8 cellular contexts compared by ENCODE assay signal in the genomic region with DNA sequence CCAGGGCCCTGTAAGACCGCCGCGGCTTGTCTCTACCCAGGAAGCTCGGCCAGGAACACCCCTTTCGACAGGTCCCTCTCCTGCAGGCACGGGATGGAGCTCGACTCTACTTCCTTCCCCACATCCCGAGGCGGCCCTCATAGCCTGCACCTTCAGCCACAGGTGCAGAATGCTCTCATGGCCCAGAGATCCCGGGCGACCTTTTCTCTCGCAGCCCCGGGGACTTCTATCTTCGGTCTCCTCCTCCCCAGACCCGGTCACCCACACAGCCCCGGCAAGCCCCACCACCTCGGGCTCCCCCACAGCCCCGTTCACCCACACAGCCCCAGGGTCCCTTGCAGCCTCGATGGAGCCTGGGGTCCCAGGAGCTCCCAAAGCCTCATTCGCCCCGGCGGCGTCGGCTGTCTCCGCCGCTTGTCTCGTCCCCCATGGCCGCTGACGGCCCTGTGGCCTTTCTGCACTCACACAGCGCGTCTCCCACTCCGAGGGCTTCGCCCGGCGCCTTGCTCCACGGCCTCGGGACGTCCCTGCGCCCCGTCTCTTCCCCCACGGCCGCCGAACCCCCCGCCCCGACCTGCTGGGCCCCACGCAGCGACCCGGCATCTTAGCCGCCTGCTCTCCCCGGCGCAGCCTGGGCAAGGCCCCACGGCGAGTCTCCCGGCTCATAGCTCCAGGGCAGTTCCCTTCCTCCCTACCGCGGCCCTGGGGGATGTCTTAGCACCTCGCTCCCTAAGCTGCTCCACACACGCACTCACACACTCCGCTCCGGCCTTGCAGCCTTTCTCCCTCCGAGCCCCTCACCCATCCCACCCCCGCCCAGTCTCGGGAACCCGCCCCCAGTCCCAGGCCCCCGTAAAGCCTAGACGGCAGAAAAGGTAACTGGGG. TPM values are rescaled to one million over a fixed set of nuclear protein-coding genes. Genes with fewer than 3 reads are reported as not detected.
DNase-seq lines count a peak whose midpoint lies in the region; ATAC-seq, FAIRE-seq and TF ChIP-seq lines count a peak whose summit lies in the region.

No MANE protein-coding gene starts in this region.

- CTCF ChIA-PET in HepG2 (lab: Yijun Ruan, JAX; ENCODE audit: low intra/inter-chr PET ratio, low total read pairs) = no interaction called here

- H3K79me2 ChIP-seq in HepG2 (ENCODE audit: insufficient read depth, low read length) = peaks cover 35% of the 10 kb centered on the region

- no peak for TF ChIP-seq RAD21 in HepG2 (CRISPR knock-in tag; IDR thresholded peaks at IDR 0.05)

- H3K27ac ChIP-seq in SJCRH30 (peak overlapping the region; percentile 76), coronary artery (peak overlapping the region; percentile 52 to 88), HepG2 (ENCODE audit: extremely low read length, insufficient read depth, low read length) (peak overlapping the region; percentile 95), stomach smooth muscle (ENCODE audit: low read length) (peak overlapping the region; percentile 75)

- DNase-seq in GM06990 (ENCODE audit: extremely low read depth, insufficient read length) = no peak
- peak; percentile 33 to 44 for DNase-seq in SJCRH30
- peak; percentile 76 for DNase-seq in coronary artery (ENCODE audit: low spot score)
- DNase-seq in HepG2 (ENCODE audit: low spot score) = no peak
- DNase-seq in D721Med (ENCODE audit: insufficient read length, low spot score) = no peak

- H3K4me2 ChIP-seq in HepG2 (ENCODE audit: low read depth, low read length) = peak overlapping the region; percentile 93

- no peak for TF ChIP-seq CTCF in GM06990 (IDR thresholded peaks at IDR 0.05; ENCODE audit: insufficient read depth, low read length, poor library complexity, severe bottlenecking)
- no peak for TF ChIP-seq CTCF in coronary artery (IDR thresholded peaks at IDR 0.05)
- no peak for TF ChIP-seq CTCF in HepG2 (CRISPR knock-in tag; IDR thresholded peaks at IDR 0.05)
- TF ChIP-seq CTCF in D721Med (IDR thresholded peaks at IDR 0.05; ENCODE audit: insufficient read depth, missing control alignments) = no peak

- H3K36me3 ChIP-seq in GM06990 (ENCODE audit: control insufficient read depth, insufficient read depth, low read length) = no peaks in the 10 kb centered on the region; the same call in 1 of the 2 replicates
- H3K36me3 ChIP-seq in SJCRH30 = peaks cover 7% of the 10 kb centered on the region
- peaks cover 0 to 7% of the 10 kb centered on the region in 2 experiments; a peak in 3 of 5 replicates for H3K36me3 ChIP-seq in HepG2 (replicated peaks in 1 of 2; ENCODE audit: control insufficient read depth in 1 of 2, insufficient read depth in 2 of 2, low read length in 2 of 2)
- peaks cover 5 to 9% of the 10 kb centered on the region in 2 donors for H3K36me3 ChIP-seq in stomach smooth muscle (ENCODE audit: control insufficient read depth in 2 of 2, insufficient read depth in 2 of 2, low read length in 2 of 2)

- in situ Hi-C loops in HepG2 (cut with HindIII; ENCODE audit: extremely low pct_ligation_motif_present, low pct_unique_long_range_greater_than_20kb) = loop anchor here (5.0 kb wide), 1 partner anchor 168 kb away; no protein-coding TSS in a partner anchor

- H3K4me3 ChIP-seq in GM06990 (replicated peaks; ENCODE audit: low read depth, low read length) = peak overlapping the region; percentile 73
- peak overlapping the region; percentile 68 for H3K4me3 ChIP-seq in SJCRH30
- peak overlapping the region; percentile 86 for H3K4me3 ChIP-seq in coronary artery
- H3K4me3 ChIP-seq in HepG2 (replicated peaks in 1 of 3; ENCODE audit: insufficient read depth in 1 of 3, low read depth in 2 of 3, low read length in 3 of 3) = peak overlapping the region; percentile 77 to 85 (median 84)
- H3K4me3 ChIP-seq in stomach smooth muscle (ENCODE audit: low read length in 2 of 2) = peak overlapping the region; percentile 74 to 96

- TF ChIP-seq EP300 in HepG2 (IDR thresholded peaks at IDR 0.05; ENCODE audit: low read depth in 2 of 2, low read length in 2 of 2) (no peak), HepG2 (CRISPR knock-in tag; IDR thresholded peaks at IDR 0.05; ENCODE audit: borderline replicate concordance) (no peak)

- no peak for TF ChIP-seq POLR2A in HepG2 (IDR thresholded peaks at IDR 0.05; ENCODE audit: insufficient read depth in 1 of 2, low read depth in 2 of 2, low read length in 2 of 2)

- BruUV-seq in HepG2 (replicated peaks; lab: Mats Ljungman, UMichigan) = no TSS peak

- H3K27me3 ChIP-seq in GM06990 (replicated peaks; ENCODE audit: control insufficient read depth, insufficient read depth, low read length) (no peaks in the 10 kb centered on the region), SJCRH30 (no peaks in the 10 kb centered on the region), HepG2 (ENCODE audit: control insufficient read depth in 1 of 2, insufficient read depth in 2 of 2, low read length in 2 of 2) (no peaks in the 10 kb centered on the region), stomach smooth muscle (ENCODE audit: control insufficient read depth in 1 of 2, insufficient read depth in 2 of 2, low read length in 2 of 2) (no peaks in the 10 kb centered on the region)

- ATAC-seq in HG02852 (IDR thresholded peaks at IDR 0.05; ENCODE audit: unreplicated experiment) = peak; percentile 18
- ATAC-seq in HepG2 = peak; percentile 72
- no peak for ATAC-seq in GM19452 (IDR thresholded peaks at IDR 0.05; ENCODE audit: unreplicated experiment)

- no peak overlapping the region for H2AFZ ChIP-seq in HepG2 (ENCODE audit: low read length)

- WGBS in HepG2 (ENCODE audit: low lambda C conversion rate) = 0% methylated on average over 6 of the region's 66 CpGs

- POLR2A ChIA-PET in HepG2 (lab: Yijun Ruan, JAX) = interaction anchor here (1.0 to 1.8 kb wide), 2 partner anchors 11 to 42 kb away, joined by 3 to 6 read pairs; a partner anchor contains a TSS

- H3K9me3 ChIP-seq in SJCRH30 (replicated peaks) (no peaks in the 10 kb centered on the region), HepG2 (ENCODE audit: low read length) (no peaks in the 10 kb centered on the region), stomach smooth muscle (ENCODE audit: control insufficient read depth in 2 of 2, low read length in 2 of 2) (no peaks in the 10 kb centered on the region)

- intact Hi-C loops in HepG2 (cut with micrococcal nuclease; ENCODE audit: unreplicated experiment) = loop anchor here (2.0 kb wide), 1 partner anchor 167 kb away; no protein-coding TSS in a partner anchor

- H3K4me1 ChIP-seq in SJCRH30 (0 out of 2 replicates have a peak, but pooled peaks cover 8% of the 10 kb centered on the region), HepG2 (ENCODE audit: insufficient read depth, low read length) (peaks cover 29% of the 10 kb centered on the region), stomach smooth muscle (ENCODE audit: control insufficient read depth, insufficient read depth, low read length) (peaks cover 25% of the 10 kb centered on the region)

- no peaks in the 10 kb centered on the region for H4K20me1 ChIP-seq in HepG2 (ENCODE audit: insufficient read depth, low read length)

- no peak for FAIRE-seq in HepG2 (lab: Jason Lieb, UNC)
- FAIRE-seq in D721Med (lab: Jason Lieb, UNC) = no peak

- H3K9ac ChIP-seq in HepG2 (ENCODE audit: insufficient read depth, low read depth, low read length) (peak overlapping the region; percentile 87), stomach smooth muscle (ENCODE audit: low read length in 2 of 2) (peak overlapping the region; percentile 75 to 86)

RNA-seq across cellular contexts. Expression of a gene that starts 0.6 kb away (rescaled TPM):
- 9.6 and 14.3 TPM in 2 replicates for total RNA-seq in SJCRH30 (2014; rRNA removed; shearing (Covaris generic))
- 9.1 and 10.7 TPM in 2 replicates for total RNA-seq in HepG2 (2016; rRNA removed; fragmentation: Illumina TruSeq; extraction: Trizol)
- total RNA-seq in HepG2 (2016; cell fraction: cytosol; rRNA removed; fragmentation: Illumina TruSeq; extraction: Trizol; ENCODE audit: low read depth) = 10.1 and 10.8 TPM in 2 replicates
- total RNA-seq in HepG2 (2016; cell fraction: insoluble cytoplasmic fraction; rRNA removed; fragmentation: Illumina TruSeq; extraction: Trizol) = 8.7 and 9.2 TPM in 2 replicates
- 8.4 and 8.8 TPM in 2 replicates for total RNA-seq in HepG2 (2016; cell fraction: membrane; rRNA removed; fragmentation: Illumina TruSeq; extraction: Trizol)
- 13.9 and 14.9 TPM in 2 replicates for total RNA-seq in HepG2 (2016; cell fraction: nucleus; rRNA removed; fragmentation: Illumina TruSeq; extraction: Trizol)
- 4.6 and 5.2 TPM in 2 replicates for polyA plus RNA-seq in HepG2 (2011; rRNA removed)
- polyA plus RNA-seq in HepG2 (2011; cell fraction: cytosol; rRNA removed) = 1.5 and 2.1 TPM in 2 replicates
- polyA plus RNA-seq in HepG2 (2011; cell fraction: nucleus; rRNA removed) = 9.1 and 10.2 TPM in 2 replicates
- 3.9 and 4.2 TPM in 2 replicates for polyA plus RNA-seq in HepG2 (2012)
- polyA plus RNA-seq in HepG2 (2016; cell fraction: cytosol; fragmentation: Illumina TruSeq; extraction: Trizol; ENCODE audit: low read depth) = 0.69 and 0.77 TPM in 2 replicates
- 8.6 and 8.9 TPM in 2 replicates for polyA plus RNA-seq in HepG2 (2016; cell fraction: insoluble cytoplasmic fraction; fragmentation: Illumina TruSeq; extraction: Trizol; ENCODE audit: low read depth)
- polyA plus RNA-seq in HepG2 (2016; cell fraction: membrane; fragmentation: Illumina TruSeq; extraction: Trizol; ENCODE audit: low read depth) = 2.1 and 3.3 TPM in 2 replicates
- 16.8 and 22.4 TPM in 2 replicates for polyA plus RNA-seq in HepG2 (2016; cell fraction: nucleus; fragmentation: Illumina TruSeq; extraction: Trizol; ENCODE audit: insufficient read depth, low read depth)
- polyA minus RNA-seq in HepG2 (2011; rRNA and poly(A)+ RNA removed; ENCODE audit: low replicate concordance) = 2.2 and 12.2 TPM in 2 replicates
- polyA minus RNA-seq in HepG2 (2011; cell fraction: cytosol; rRNA and poly(A)+ RNA removed) = 2.5 and 3.3 TPM in 2 replicates
- 21.6 and 23.2 TPM in 2 replicates for polyA minus RNA-seq in HepG2 (2011; cell fraction: nucleus; rRNA and poly(A)+ RNA removed)

RNA-seq across cellular contexts. Expression of a gene that starts 1.0 kb away (rescaled TPM):
- 62.0 and 66.1 TPM in 2 replicates for total RNA-seq in SJCRH30 (2014; rRNA removed; shearing (Covaris generic))
- 266 and 359 TPM in 2 replicates for total RNA-seq in HepG2 (2016; rRNA removed; fragmentation: Illumina TruSeq; extraction: Trizol)
- 93.1 and 113 TPM in 2 replicates for total RNA-seq in HepG2 (2016; cell fraction: cytosol; rRNA removed; fragmentation: Illumina TruSeq; extraction: Trizol; ENCODE audit: low read depth)
- 255 and 373 TPM in 2 replicates for total RNA-seq in HepG2 (2016; cell fraction: insoluble cytoplasmic fraction; rRNA removed; fragmentation: Illumina TruSeq; extraction: Trizol)
- 138 and 151 TPM in 2 replicates for total RNA-seq in HepG2 (2016; cell fraction: membrane; rRNA removed; fragmentation: Illumina TruSeq; extraction: Trizol)
- 76.2 and 83.8 TPM in 2 replicates for total RNA-seq in HepG2 (2016; cell fraction: nucleus; rRNA removed; fragmentation: Illumina TruSeq; extraction: Trizol)
- 147 and 188 TPM in 2 replicates for polyA plus RNA-seq in HepG2 (2011; rRNA removed)
- polyA plus RNA-seq in HepG2 (2011; cell fraction: cytosol; rRNA removed) = 236 and 276 TPM in 2 replicates
- polyA plus RNA-seq in HepG2 (2011; cell fraction: nucleus; rRNA removed) = 40.2 and 44.6 TPM in 2 replicates
- 97.0 and 122 TPM in 2 replicates for polyA plus RNA-seq in HepG2 (2012)
- 101 and 125 TPM in 2 replicates for polyA plus RNA-seq in HepG2 (2016; cell fraction: cytosol; fragmentation: Illumina TruSeq; extraction: Trizol; ENCODE audit: low read depth)
- polyA plus RNA-seq in HepG2 (2016; cell fraction: insoluble cytoplasmic fraction; fragmentation: Illumina TruSeq; extraction: Trizol; ENCODE audit: low read depth) = 322 and 359 TPM in 2 replicates
- 105 and 119 TPM in 2 replicates for polyA plus RNA-seq in HepG2 (2016; cell fraction: membrane; fragmentation: Illumina TruSeq; extraction: Trizol; ENCODE audit: low read depth)
- polyA plus RNA-seq in HepG2 (2016; cell fraction: nucleus; fragmentation: Illumina TruSeq; extraction: Trizol; ENCODE audit: insufficient read depth, low read depth) = 146 and 155 TPM in 2 replicates
- 30.3 and 88.3 TPM in 2 replicates for polyA minus RNA-seq in HepG2 (2011; rRNA and poly(A)+ RNA removed; ENCODE audit: low replicate concordance)
- 40.0 and 52.4 TPM in 2 replicates for polyA minus RNA-seq in HepG2 (2011; cell fraction: cytosol; rRNA and poly(A)+ RNA removed)
- polyA minus RNA-seq in HepG2 (2011; cell fraction: nucleus; rRNA and poly(A)+ RNA removed) = 10.8 and 14.4 TPM in 2 replicates

RNA-seq across cellular contexts. Expression of a gene that starts 11.5 kb away (rescaled TPM):
- total RNA-seq in SJCRH30 (2014; rRNA removed; shearing (Covaris generic)) = 20.1 and 22.1 TPM in 2 replicates
- 20.9 and 25.0 TPM in 2 replicates for total RNA-seq in HepG2 (2016; rRNA removed; fragmentation: Illumina TruSeq; extraction: Trizol)
- 15.0 and 15.3 TPM in 2 replicates for total RNA-seq in HepG2 (2016; cell fraction: cytosol; rRNA removed; fragmentation: Illumina TruSeq; extraction: Trizol; ENCODE audit: low read depth)
- total RNA-seq in HepG2 (2016; cell fraction: insoluble cytoplasmic fraction; rRNA removed; fragmentation: Illumina TruSeq; extraction: Trizol) = 21.7 and 30.3 TPM in 2 replicates
- total RNA-seq in HepG2 (2016; cell fraction: membrane; rRNA removed; fragmentation: Illumina TruSeq; extraction: Trizol) = 13.3 and 13.7 TPM in 2 replicates
- 13.4 and 18.3 TPM in 2 replicates for total RNA-seq in HepG2 (2016; cell fraction: nucleus; rRNA removed; fragmentation: Illumina TruSeq; extraction: Trizol)
- polyA plus RNA-seq in HepG2 (2011; rRNA removed) = 14.2 and 19.0 TPM in 2 replicates
- 5.0 and 8.9 TPM in 2 replicates for polyA plus RNA-seq in HepG2 (2011; cell fraction: cytosol; rRNA removed)
- 4.0 and 7.0 TPM in 2 replicates for polyA plus RNA-seq in HepG2 (2011; cell fraction: nucleus; rRNA removed)
- polyA plus RNA-seq in HepG2 (2012) = 12.4 and 13.1 TPM in 2 replicates
- 7.9 and 10.0 TPM in 2 replicates for polyA plus RNA-seq in HepG2 (2016; cell fraction: cytosol; fragmentation: Illumina TruSeq; extraction: Trizol; ENCODE audit: low read depth)
- polyA plus RNA-seq in HepG2 (2016; cell fraction: insoluble cytoplasmic fraction; fragmentation: Illumina TruSeq; extraction: Trizol; ENCODE audit: low read depth) = 27.3 and 32.8 TPM in 2 replicates
- 9.6 and 13.7 TPM in 2 replicates for polyA plus RNA-seq in HepG2 (2016; cell fraction: membrane; fragmentation: Illumina TruSeq; extraction: Trizol; ENCODE audit: low read depth)
- polyA plus RNA-seq in HepG2 (2016; cell fraction: nucleus; fragmentation: Illumina TruSeq; extraction: Trizol; ENCODE audit: insufficient read depth, low read depth) = 20.1 and 21.9 TPM in 2 replicates
- polyA minus RNA-seq in HepG2 (2011; rRNA and poly(A)+ RNA removed; ENCODE audit: low replicate concordance) = 1.9 and 7.5 TPM in 2 replicates
- polyA minus RNA-seq in HepG2 (2011; cell fraction: cytosol; rRNA and poly(A)+ RNA removed) = 2.8 and 3.5 TPM in 2 replicates
- polyA minus RNA-seq in HepG2 (2011; cell fraction: nucleus; rRNA and poly(A)+ RNA removed) = 21.2 and 22.8 TPM in 2 replicates

RNA-seq across cellular contexts. Expression of a gene that starts 11.7 kb away (rescaled TPM):
- 1.4 and 1.9 TPM in 2 replicates for total RNA-seq in SJCRH30 (2014; rRNA removed; shearing (Covaris generic))
- total RNA-seq in HepG2 (2016; rRNA removed; fragmentation: Illumina TruSeq; extraction: Trizol) = 3.6 and 4.1 TPM in 2 replicates
- total RNA-seq in HepG2 (2016; cell fraction: cytosol; rRNA removed; fragmentation: Illumina TruSeq; extraction: Trizol; ENCODE audit: low read depth) = 2.2 and 2.4 TPM in 2 replicates
- total RNA-seq in HepG2 (2016; cell fraction: insoluble cytoplasmic fraction; rRNA removed; fragmentation: Illumina TruSeq; extraction: Trizol) = 3.2 and 4.7 TPM in 2 replicates
- total RNA-seq in HepG2 (2016; cell fraction: membrane; rRNA removed; fragmentation: Illumina TruSeq; extraction: Trizol) = 6.2 and 6.9 TPM in 2 replicates
- 3.8 and 4.0 TPM in 2 replicates for total RNA-seq in HepG2 (2016; cell fraction: nucleus; rRNA removed; fragmentation: Illumina TruSeq; extraction: Trizol)
- 8.7 and 10.1 TPM in 2 replicates for polyA plus RNA-seq in HepG2 (2011; rRNA removed)
- polyA plus RNA-seq in HepG2 (2011; cell fraction: cytosol; rRNA removed) = 10.2 and 10.7 TPM in 2 replicates
- 9.3 and 9.9 TPM in 2 replicates for polyA plus RNA-seq in HepG2 (2011; cell fraction: nucleus; rRNA removed)
- 12.3 and 32.8 TPM in 2 replicates for polyA plus RNA-seq in HepG2 (2012)
- polyA plus RNA-seq in HepG2 (2016; cell fraction: cytosol; fragmentation: Illumina TruSeq; extraction: Trizol; ENCODE audit: low read depth) = 7.2 and 9.4 TPM in 2 replicates
- 13.1 and 13.3 TPM in 2 replicates for polyA plus RNA-seq in HepG2 (2016; cell fraction: insoluble cytoplasmic fraction; fragmentation: Illumina TruSeq; extraction: Trizol; ENCODE audit: low read depth)
- 15.0 and 15.5 TPM in 2 replicates for polyA plus RNA-seq in HepG2 (2016; cell fraction: membrane; fragmentation: Illumina TruSeq; extraction: Trizol; ENCODE audit: low read depth)
- 9.5 and 9.7 TPM in 2 replicates for polyA plus RNA-seq in HepG2 (2016; cell fraction: nucleus; fragmentation: Illumina TruSeq; extraction: Trizol; ENCODE audit: insufficient read depth, low read depth)
- polyA minus RNA-seq in HepG2 (2011; rRNA and poly(A)+ RNA removed; ENCODE audit: low replicate concordance) = 1.0 and 10.4 TPM in 2 replicates
- polyA minus RNA-seq in HepG2 (2011; cell fraction: cytosol; rRNA and poly(A)+ RNA removed) = 6.8 and 7.9 TPM in 2 replicates
- polyA minus RNA-seq in HepG2 (2011; cell fraction: nucleus; rRNA and poly(A)+ RNA removed) = 11.7 and 13.4 TPM in 2 replicates

Comparison
In these comparisons a context has a peak if more than half of its experiments do, and no peak if none do; other contexts are left out.
1. DNase-seq: peak in SJCRH30 (2 of 2) and coronary artery (single experiment); none in GM06990 (single experiment), HepG2 (single experiment) and D721Med (single experiment).
2. Peak in every context shown above with its lines, with median percentiles within 50 percentile points of each other: H3K4me3 ChIP-seq and H3K27ac ChIP-seq.